ENCODE assay signal across 9 cellular contexts in genomic region chr7:7569113-7569527, GRCh38. TPM values are rescaled to one million over a fixed set of nuclear protein-coding genes. Genes with fewer than 3 reads are reported as not detected.
DNase-seq lines count a peak whose midpoint lies in the region; ATAC-seq and TF ChIP-seq lines count a peak whose summit lies in the region.
"Had no signal": no experiment of that assay in that cellular context is flagged by ENCODE, and none has a peak within 500 bp of the region (broad histone marks: within the 10 kb centered on the region; RNA-seq: fewer than 3 reads in every experiment).

No MANE protein-coding gene starts in this region.

- peak; percentile 45 for ATAC-seq in GM21390 (IDR thresholded peaks at IDR 0.05; ENCODE audit: unreplicated experiment)

- no peaks in the 10 kb centered on the region for H3K27me3 Mint-ChIP-seq in IgD-negative memory B cell
- H3K27me3 Mint-ChIP-seq in dendritic cell treated with granulocyte-macrophage colony-stimulating factor and Interleukin-4, amounts not matched to agents 40 ng/mL and 50 ng/mL, for 4 days, result no peaks in the 10 kb centered on the region

- no peaks in the 10 kb centered on the region for H3K27me3 ChIP-seq in ascending aorta

- peaks cover 0 to 11% of the 10 kb centered on the region in 2 donors for H3K36me3 ChIP-seq in ascending aorta

- peak overlapping the region; percentile 94 to 96 (median 96) for H3K27ac Mint-ChIP-seq in IgD-negative memory B cell
- H3K27ac Mint-ChIP-seq in dendritic cell treated with granulocyte-macrophage colony-stimulating factor and Interleukin-4, amounts not matched to agents 40 ng/mL and 50 ng/mL, for 4 days, result no peak overlapping the region

- H3K4me3 Mint-ChIP-seq in IgD-negative memory B cell, result peak overlapping the region; percentile 77 to 95 (median 89)
- peak overlapping the region; percentile 70 for H3K4me3 Mint-ChIP-seq in dendritic cell treated with granulocyte-macrophage colony-stimulating factor and Interleukin-4, amounts not matched to agents 40 ng/mL and 50 ng/mL, for 4 days

- no peaks in the 10 kb centered on the region for H3K9me3 ChIP-seq in ascending aorta

- DNase-seq in NCI-H345 treated with DMSO at 0.1 percent for 48 hours (lab: John Stamatoyannopoulos, UW; ENCODE audit: unreplicated experiment) (no peak), NCI-H2227 (lab: John Stamatoyannopoulos, UW; ENCODE audit: unreplicated experiment) (no peak), ascending aorta (ENCODE audit: low spot score in 2 of 2) (no peak), AG08395 (ENCODE audit: low spot score) (no peak)

- no peaks in the 10 kb centered on the region for H3K9me3 Mint-ChIP-seq in IgD-negative memory B cell
- H3K9me3 Mint-ChIP-seq in dendritic cell treated with granulocyte-macrophage colony-stimulating factor and Interleukin-4, amounts not matched to agents 40 ng/mL and 50 ng/mL, for 4 days, result no peaks in the 10 kb centered on the region

- intact Hi-C loops in dendritic cell treated with granulocyte-macrophage colony-stimulating factor and Interleukin-4, amounts not matched to agents 40 ng/mL and 50 ng/mL, for 4 days (cut with micrococcal nuclease), result loop anchor here (2.0 to 10.0 kb wide), 5 partner anchors 72 to 864 kb away; partner anchors contain the start of genes C1GALT1, GLCCI1, UMAD1 and ZNF12
- intact Hi-C loops in ascending aorta (cut with DNase I), result loop anchor here (10.0 kb wide), 2 partner anchors 464 to 864 kb away; partner anchors contain the start of gene ZNF12

- H3K4me3 ChIP-seq in GM08714 (ENCODE audit: low read length), result peak overlapping the region; percentile 99
- H3K4me3 ChIP-seq in ascending aorta, result no peak overlapping the region

- H3K4me1 Mint-ChIP-seq in IgD-negative memory B cell, result peaks cover 29 to 47% (median 33%) of the 10 kb centered on the region in 3 donors
- H3K4me1 Mint-ChIP-seq in dendritic cell treated with granulocyte-macrophage colony-stimulating factor and Interleukin-4, amounts not matched to agents 40 ng/mL and 50 ng/mL, for 4 days (ENCODE audit: low read depth), result peaks cover 29% of the 10 kb centered on the region

- TF ChIP-seq CTCF in ascending aorta (IDR thresholded peaks at IDR 0.05), result no peak

- H3K36me3 Mint-ChIP-seq in IgD-negative memory B cell, result no peaks in the 10 kb centered on the region
- peaks cover 27% of the 10 kb centered on the region for H3K36me3 Mint-ChIP-seq in dendritic cell treated with granulocyte-macrophage colony-stimulating factor and Interleukin-4, amounts not matched to agents 40 ng/mL and 50 ng/mL, for 4 days (ENCODE audit: low read depth)

- peaks cover 5 to 12% of the 10 kb centered on the region in 2 donors for H3K4me1 ChIP-seq in ascending aorta

- H3K27ac ChIP-seq in ascending aorta, result no peak overlapping the region

RNA-seq across cellular contexts. Expression of gene MIOS, which starts 2.4 kb away (rescaled TPM):
- polyA plus RNA-seq in IgD-negative memory B cell, result 38.8 TPM
- total RNA-seq in ascending aorta, result 14.6 TPM

RNA-seq across cellular contexts. Expression of gene COL28A1, which starts 33.4 kb away (rescaled TPM):
- not detected for polyA plus RNA-seq in IgD-negative memory B cell
- 0.11 TPM for total RNA-seq in ascending aorta
- total RNA-seq: endothelial cell of umbilical vein had no signal
- polyA plus RNA-seq: endothelial cell of umbilical vein had no signal
